ENCODE assay signal across 8 cellular contexts in genomic region chr4:26858947-26859401, GRCh38. TPM values are rescaled to one million over a fixed set of nuclear protein-coding genes. Genes with fewer than 3 reads are reported as not detected.
DNase-seq lines count a peak whose midpoint lies in the region; ATAC-seq and TF ChIP-seq lines count a peak whose summit lies in the region.

No MANE protein-coding gene starts in this region.

- H3K27me3 ChIP-seq in SU-DHL-6 (ENCODE audit: low read length), result no peaks in the 10 kb centered on the region

- no peak for DNase-seq in activated CD8-positive, alpha-beta memory T cell treated with anti-CD3 and anti-CD28 coated beads, Interleukin-2, amount 10 ng/mL, durations not matched to agents 7 days and 5 days
- no peak for DNase-seq in activated CD8-positive, alpha-beta memory T cell treated with anti-CD3 and anti-CD28 coated beads, Interleukin-2, amount 50 U/mL, for 48 hours
- DNase-seq in fibroblast of pulmonary artery (ENCODE audit: low read depth), result no peak
- DNase-seq in stimulated activated naive CD8-positive, alpha-beta T cell treated with anti-CD3 and anti-CD28 coated beads, Interleukin-15, amount 100 ng/mL, for 72 hours, result no peak
- DNase-seq in COR-L47 (lab: John Stamatoyannopoulos, UW), result no peak
- DNase-seq in foreskin melanocyte, result no peak

- peak overlapping the region; percentile 82 for H3K9ac ChIP-seq in SU-DHL-6 (ENCODE audit: low read length)

- peak overlapping the region; percentile 94 for H3K27ac ChIP-seq in SU-DHL-6 (ENCODE audit: low read depth, low read length)

- peaks cover 21% of the 10 kb centered on the region for H4K20me1 ChIP-seq in SU-DHL-6 (ENCODE audit: low read depth, low read length)

- H3K36me3 ChIP-seq in SU-DHL-6 (ENCODE audit: low read length), result no peaks in the 10 kb centered on the region

- H3K9me3 ChIP-seq in SU-DHL-6 (ENCODE audit: insufficient read depth, low read length), result no peaks in the 10 kb centered on the region

- no peak for ATAC-seq in activated CD8-positive, alpha-beta memory T cell treated with anti-CD3 and anti-CD28 coated beads, Interleukin-2, amount 10 ng/mL, durations not matched to agents 7 days and 5 days
- no peak for ATAC-seq in stimulated activated naive CD8-positive, alpha-beta T cell treated with anti-CD3 and anti-CD28 coated beads, Interleukin-15, amount 100 ng/mL, for 72 hours
- ATAC-seq in HG03108 (IDR thresholded peaks at IDR 0.05; ENCODE audit: unreplicated experiment), result no peak

- H3K27ac Mint-ChIP-seq in activated CD8-positive, alpha-beta memory T cell treated with anti-CD3 and anti-CD28 coated beads, Interleukin-2, amount 10 ng/mL, durations not matched to agents 7 days and 5 days, result peak overlapping the region; percentile 95
- H3K27ac Mint-ChIP-seq in stimulated activated naive CD8-positive, alpha-beta T cell treated with anti-CD3 and anti-CD28 coated beads, Interleukin-15, amount 100 ng/mL, for 72 hours, result peak overlapping the region in 1 of 2 donors; percentile 79

- H3K4me3 Mint-ChIP-seq in activated CD8-positive, alpha-beta memory T cell treated with anti-CD3 and anti-CD28 coated beads, Interleukin-2, amount 10 ng/mL, durations not matched to agents 7 days and 5 days, result peak overlapping the region; percentile 87
- peak overlapping the region; percentile 84 to 87 for H3K4me3 Mint-ChIP-seq in stimulated activated naive CD8-positive, alpha-beta T cell treated with anti-CD3 and anti-CD28 coated beads, Interleukin-15, amount 100 ng/mL, for 72 hours

- H3K9me2 ChIP-seq in SU-DHL-6 (replicated peaks; ENCODE audit: insufficient read depth, low read length), result no peaks in the 10 kb centered on the region

- peaks cover 49% of the 10 kb centered on the region for H3F3A ChIP-seq in SU-DHL-6 (ENCODE audit: insufficient read depth)

- H2AFZ ChIP-seq in SU-DHL-6 (ENCODE audit: low read depth, low read length, severe bottlenecking), result no peak overlapping the region

- peaks cover 51% of the 10 kb centered on the region for H3K79me2 ChIP-seq in SU-DHL-6 (ENCODE audit: insufficient read depth, low read length)

- peak overlapping the region; percentile 98 for H3K4me2 ChIP-seq in SU-DHL-6 (ENCODE audit: low read depth, low read length, poor library complexity, severe bottlenecking)

- H3K27me3 Mint-ChIP-seq in activated CD8-positive, alpha-beta memory T cell treated with anti-CD3 and anti-CD28 coated beads, Interleukin-2, amount 10 ng/mL, durations not matched to agents 7 days and 5 days, result no peaks in the 10 kb centered on the region
- H3K27me3 Mint-ChIP-seq in stimulated activated naive CD8-positive, alpha-beta T cell treated with anti-CD3 and anti-CD28 coated beads, Interleukin-15, amount 100 ng/mL, for 72 hours, result no peaks in the 10 kb centered on the region

- H3K36me3 Mint-ChIP-seq in activated CD8-positive, alpha-beta memory T cell treated with anti-CD3 and anti-CD28 coated beads, Interleukin-2, amount 10 ng/mL, durations not matched to agents 7 days and 5 days, result no peaks in the 10 kb centered on the region

- CTCF ChIA-PET in activated CD8-positive, alpha-beta memory T cell treated with anti-CD3 and anti-CD28 coated beads, Interleukin-2, amount 10 ng/mL, durations not matched to agents 7 days and 5 days (lab: Charles Lee), result no interaction called here

- no peaks in the 10 kb centered on the region for H3K9me3 Mint-ChIP-seq in activated CD8-positive, alpha-beta memory T cell treated with anti-CD3 and anti-CD28 coated beads, Interleukin-2, amount 10 ng/mL, durations not matched to agents 7 days and 5 days (ENCODE audit: low read depth)
- H3K9me3 Mint-ChIP-seq in stimulated activated naive CD8-positive, alpha-beta T cell treated with anti-CD3 and anti-CD28 coated beads, Interleukin-15, amount 100 ng/mL, for 72 hours, result no peaks in the 10 kb centered on the region

- TF ChIP-seq CTCF in SU-DHL-6 (IDR thresholded peaks at IDR 0.05; ENCODE audit: insufficient read depth, low read length, poor library complexity, severe bottlenecking) (no peak), fibroblast of pulmonary artery (IDR thresholded peaks at IDR 0.05; ENCODE audit: low read length, missing control alignments) (no peak)

- H3K4me3 ChIP-seq in SU-DHL-6 (ENCODE audit: insufficient read depth, low read length, poor library complexity, severe bottlenecking), result peak overlapping the region; percentile 83
- peak overlapping the region; percentile 87 for H3K4me3 ChIP-seq in fibroblast of pulmonary artery (replicated peaks; ENCODE audit: low read depth, low read length)

- peaks cover 40% of the 10 kb centered on the region for H3K4me1 Mint-ChIP-seq in activated CD8-positive, alpha-beta memory T cell treated with anti-CD3 and anti-CD28 coated beads, Interleukin-2, amount 10 ng/mL, durations not matched to agents 7 days and 5 days
- peaks cover 45% of the 10 kb centered on the region for H3K4me1 Mint-ChIP-seq in stimulated activated naive CD8-positive, alpha-beta T cell treated with anti-CD3 and anti-CD28 coated beads, Interleukin-15, amount 100 ng/mL, for 72 hours

RNA-seq across cellular contexts. Expression of gene STIM2, which starts 1.7 kb away (rescaled TPM):
- total RNA-seq in activated CD8-positive, alpha-beta memory T cell treated with anti-CD3 and anti-CD28 coated beads, Interleukin-2, amount 10 ng/mL, durations not matched to agents 7 days and 5 days, result 10 to 100 TPM; 54.6 to 66.3 TPM
